10 cellular contexts compared by ENCODE assay signal in the genomic region with DNA sequence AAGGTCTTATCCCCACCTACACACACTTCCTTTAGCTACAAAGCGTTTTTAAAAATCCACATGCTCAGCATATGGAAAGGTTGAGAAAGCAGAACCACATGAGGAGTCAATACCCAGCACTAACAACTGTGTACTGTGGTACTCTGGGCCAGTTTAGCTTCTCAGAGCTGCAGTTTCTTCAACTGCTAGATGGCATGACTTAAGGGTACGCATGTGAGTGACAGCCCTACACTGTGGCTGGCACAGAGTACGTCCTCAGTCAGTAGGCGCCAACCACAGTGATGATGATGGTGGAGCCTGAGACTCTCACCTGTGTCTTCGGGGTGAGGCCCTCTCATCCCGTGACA. TPM values are rescaled to one million over a fixed set of nuclear protein-coding genes. Genes with fewer than 3 reads are reported as not detected.
DNase-seq lines count a peak whose midpoint lies in the region; ATAC-seq and TF ChIP-seq lines count a peak whose summit lies in the region.
"Had no signal": no experiment of that assay in that cellular context is flagged by ENCODE, and none has a peak within 500 bp of the region (broad histone marks: within the 10 kb centered on the region; RNA-seq: fewer than 3 reads in every experiment).

No MANE protein-coding gene starts in this region.

- no peak for TF ChIP-seq CTCF in mesothelial cell of epicardium (IDR thresholded peaks at IDR 0.05; ENCODE audit: unreplicated experiment)
- no peak for TF ChIP-seq CTCF in suprapubic skin (IDR thresholded peaks at IDR 0.05)
- TF ChIP-seq CTCF in tibial nerve (IDR thresholded peaks at IDR 0.05), result no peak

- H3K27me3 Mint-ChIP-seq in activated naive CD8-positive, alpha-beta T cell treated with anti-CD3 and anti-CD28 coated beads for 36 hours, result no peaks in the 10 kb centered on the region
- H3K27me3 Mint-ChIP-seq in mesothelial cell of epicardium (ENCODE audit: low read depth), result no peaks in the 10 kb centered on the region

- H3K9me3 ChIP-seq in suprapubic skin (no peaks in the 10 kb centered on the region), tibial nerve (no peaks in the 10 kb centered on the region)
- H3K9me3 ChIP-seq: A549 had no signal

- H3K9me3 Mint-ChIP-seq in activated naive CD8-positive, alpha-beta T cell treated with anti-CD3 and anti-CD28 coated beads for 36 hours, result peaks cover 2% of the 10 kb centered on the region
- H3K9me3 Mint-ChIP-seq in mesothelial cell of epicardium, result peaks cover 7% of the 10 kb centered on the region

- peak; percentile 89 to 91 for ATAC-seq in activated CD4-positive, CD25-positive, alpha-beta regulatory T cell treated with anti-CD3 and anti-CD28 coated beads, Interleukin-2, amount 50 U/mL, for 24 hours

- H3K4me1 ChIP-seq in suprapubic skin, result peaks cover 70% of the 10 kb centered on the region
- peaks cover 0 to 77% (median 49%) of the 10 kb centered on the region in 4 donors for H3K4me1 ChIP-seq in tibial nerve

- 71% methylated on average over 3 of the region's 6 CpGs for WGBS in suprapubic skin
- WGBS in tibial nerve, 2 donors, result 83 to 87% methylated on average over 4 to 5 of the region's 6 CpGs

- peak overlapping the region; percentile 54 for H3K4me3 Mint-ChIP-seq in activated naive CD8-positive, alpha-beta T cell treated with anti-CD3 and anti-CD28 coated beads for 36 hours
- no peak overlapping the region for H3K4me3 Mint-ChIP-seq in mesothelial cell of epicardium

- peaks cover 83% of the 10 kb centered on the region for H3K4me1 Mint-ChIP-seq in activated naive CD8-positive, alpha-beta T cell treated with anti-CD3 and anti-CD28 coated beads for 36 hours
- H3K4me1 Mint-ChIP-seq in mesothelial cell of epicardium, result peaks cover 51% of the 10 kb centered on the region

- no peak overlapping the region for H3K4me3 ChIP-seq in suprapubic skin
- no peak overlapping the region for H3K4me3 ChIP-seq in tibial nerve
- H3K4me3 ChIP-seq: A549 had no signal

- TF ChIP-seq POLR2A in suprapubic skin (IDR thresholded peaks at IDR 0.05), result no peak
- no peak for TF ChIP-seq POLR2A in tibial nerve (IDR thresholded peaks at IDR 0.05)

- TF ChIP-seq EP300 in suprapubic skin (IDR thresholded peaks at IDR 0.05) (no peak), tibial nerve (IDR thresholded peaks at IDR 0.05) (no peak)

- H3K27ac ChIP-seq in suprapubic skin (peak overlapping the region; percentile 68), tibial nerve (peak overlapping the region in 2 of 4 donors; percentile 7 to 25), substantia nigra (ENCODE audit: low read depth, low read length, poor library complexity, severe bottlenecking) (no peak overlapping the region)

- no peaks in the 10 kb centered on the region for H3K36me3 ChIP-seq in suprapubic skin
- peaks cover 0 to 8% (median 0%) of the 10 kb centered on the region in 3 donors for H3K36me3 ChIP-seq in tibial nerve

- H3K27ac Mint-ChIP-seq in activated naive CD8-positive, alpha-beta T cell treated with anti-CD3 and anti-CD28 coated beads for 36 hours, result peak overlapping the region; percentile 90
- peak overlapping the region; percentile 41 for H3K27ac Mint-ChIP-seq in mesothelial cell of epicardium

- H3K27me3 ChIP-seq in suprapubic skin (no peaks in the 10 kb centered on the region), tibial nerve (no peaks in the 10 kb centered on the region)

- DNase-seq in activated CD4-positive, CD25-positive, alpha-beta regulatory T cell treated with anti-CD3 and anti-CD28 coated beads, Interleukin-2, amount 50 U/mL, for 72 hours, result no peak
- peak; percentile 54 for DNase-seq in activated naive CD8-positive, alpha-beta T cell treated with anti-CD3 and anti-CD28 coated beads for 36 hours
- no peak for DNase-seq in mesothelial cell of epicardium (ENCODE audit: low spot score in 2 of 2, unreplicated experiment in 2 of 2)
- DNase-seq in suprapubic skin (ENCODE audit: low spot score in 2 of 2), result no peak
- no peak for DNase-seq in T-helper 9 cell
- no peak for DNase-seq in tibial nerve (ENCODE audit: low spot score in 2 of 2)
- DNase-seq in substantia nigra (lab: John Stamatoyannopoulos, UW), result no peak
- DNase-seq: NCI-H2171 treated with DMSO at 0.1 percent for 48 hours had no signal

- H3K36me3 Mint-ChIP-seq in activated naive CD8-positive, alpha-beta T cell treated with anti-CD3 and anti-CD28 coated beads for 36 hours, result peaks cover 40% of the 10 kb centered on the region
- peaks cover 8% of the 10 kb centered on the region for H3K36me3 Mint-ChIP-seq in mesothelial cell of epicardium

RNA-seq across cellular contexts. Expression of gene CCDC12, which starts 17.4 kb away (rescaled TPM):
- total RNA-seq in activated naive CD8-positive, alpha-beta T cell treated with anti-CD3 and anti-CD28 coated beads for 36 hours, result 10 to 100 TPM; 48.8 to 55.4 TPM
- total RNA-seq in mesothelial cell of epicardium (49.7 to 52.4 TPM (median 50.5 TPM) in 3 replicates), suprapubic skin (10 to 100 TPM; 56.1 to 86.8 (median 81.6) TPM), tibial nerve (10 to 100 TPM; 36.9 to 59.4 (median 50.2) TPM)

RNA-seq across cellular contexts. Expression of gene NBEAL2, which starts 20.3 kb away (rescaled TPM):
- 10 to 100 TPM; 63.1 to 67.4 TPM for total RNA-seq in activated naive CD8-positive, alpha-beta T cell treated with anti-CD3 and anti-CD28 coated beads for 36 hours
- 83.5 to 86.9 TPM (median 84.2 TPM) in 3 replicates for total RNA-seq in mesothelial cell of epicardium
- 100 to 1,000 TPM; 317 to 865 (median 347) TPM for total RNA-seq in suprapubic skin
- 10 to 100 TPM; 25.3 to 92.1 (median 26.6) TPM for total RNA-seq in tibial nerve
